Comparison of ENCODE assay signal across 8 cellular contexts in genomic region chr2:222655748-222656543, GRCh38. TPM values are rescaled to one million over a fixed set of nuclear protein-coding genes. Genes with fewer than 3 reads are reported as not detected.
A peak's percentile ranks its signal among the peaks of the same experiment; 100 is the strongest.
DNase-seq lines count a peak whose midpoint lies in the region; ATAC-seq and TF ChIP-seq lines count a peak whose summit lies in the region.

Gene FARSB (minus strand): TSS chr2:222656092. CDS start chr2:222656073, 19 bp downstream.

- intact Hi-C loops in PC-9 (cut with micrococcal nuclease; ENCODE audit: unreplicated experiment): no loop called here

- no peak for TF ChIP-seq CTCF in PC-9 (conservative IDR thresholded peaks at IDR 0.05)

- H2AFZ ChIP-seq in PC-9: peak within 1 kb of the TSS; percentile 96

- H3K27ac ChIP-seq in PC-9: peak within 1 kb of the TSS; percentile 45

- DNase-seq in DMS153 (lab: John Stamatoyannopoulos, UW): peak; percentile 93
- peak; percentile 96 for DNase-seq in Jurkat, Clone E6-1 (ENCODE audit: low read depth, low spot score)
- DNase-seq in PC-9: peak; percentile 97 to 98
- DNase-seq in activated T-cell treated with anti-CD3 and anti-CD28 coated beads, Interleukin-2, amount 50 U/mL, for 1 hour: peak; percentile 90
- peak; percentile 97 for DNase-seq in erythroblast (lab: John Stamatoyannopoulos, UW)
- peak; percentile 81 for DNase-seq in stimulated activated CD8-positive, alpha-beta memory T cell treated with anti-CD3 and anti-CD28 coated beads, Interleukin-7, amount 100 ng/mL, for 1 hour (ENCODE audit: low read depth in 2 of 2)

- H4K20me1 ChIP-seq in PC-9 (ENCODE audit: insufficient read depth): 0 out of 2 replicates have a peak, but pooled peaks cover 18% of the 10 kb centered on the region

- H3K36me3 ChIP-seq in PC-9 (ENCODE audit: low read depth) (peaks cover 13% of the 10 kb centered on the region; the same call in 1 of the 2 replicates), mucosa of stomach (ENCODE audit: control insufficient read depth, insufficient read depth, low read length) (no peaks in the 10 kb centered on the region)

- peak within 1 kb of the TSS; percentile 96 for H3K4me3 ChIP-seq in Jurkat, Clone E6-1 (ENCODE audit: low read length)
- H3K4me3 ChIP-seq in PC-9 (peak within 1 kb of the TSS; percentile 78), mucosa of stomach (ENCODE audit: low read length) (peak within 1 kb of the TSS; percentile 95)

- TF ChIP-seq POLR2A in erythroblast (IDR thresholded peaks at IDR 0.05; ENCODE audit: low read length): peak; percentile 93

- H3K9me3 ChIP-seq in PC-9 (ENCODE audit: insufficient read depth, low read depth): no peaks in the 10 kb centered on the region
- no peaks in the 10 kb centered on the region for H3K9me3 ChIP-seq in mucosa of stomach (ENCODE audit: control insufficient read depth, low read length)

- H3K27me3 ChIP-seq in PC-9 (ENCODE audit: insufficient read depth, low read depth) (no peaks in the 10 kb centered on the region), mucosa of stomach (ENCODE audit: control insufficient read depth, insufficient read depth, low read length) (no peaks in the 10 kb centered on the region)

- H3K4me2 ChIP-seq in PC-9: peak within 1 kb of the TSS; percentile 73

- peaks cover 8% of the 10 kb centered on the region for H3F3A ChIP-seq in PC-9 (ENCODE audit: insufficient read depth, low read depth)

- no peaks in the 10 kb centered on the region for H3K9me2 ChIP-seq in PC-9 (ENCODE audit: insufficient read depth)

- ATAC-seq in GM21619 (IDR thresholded peaks at IDR 0.05; ENCODE audit: unreplicated experiment): peak; percentile 92

- POLR2A ChIA-PET in PC-9 (lab: Charles Lee; ENCODE audit: unreplicated experiment): interaction anchor here (0.6 kb wide), 2 partner anchors 205 to 1277 kb away, joined by 7 to 13 read pairs; partner anchors contain the start of gene ACSL3

- peak within 1 kb of the TSS; percentile 87 for H3K9ac ChIP-seq in mucosa of stomach (ENCODE audit: low read length)

- CTCF ChIA-PET in PC-9 (lab: Charles Lee): interaction anchor here (0.6 kb wide), 1 partner anchor 1492 kb away, joined by 10 read pairs; no protein-coding TSS in a partner anchor

- no TSS peak for BruUV-seq in PC-9 (replicated peaks; lab: Mats Ljungman, UMichigan)

- peaks cover 64% of the 10 kb centered on the region for H3K79me2 ChIP-seq in PC-9 (ENCODE audit: low read depth)

- H3K4me1 ChIP-seq in PC-9 (replicated peaks; ENCODE audit: insufficient read depth): peaks cover 27% of the 10 kb centered on the region
- peaks cover 30% of the 10 kb centered on the region for H3K4me1 ChIP-seq in mucosa of stomach (ENCODE audit: control insufficient read depth, insufficient read depth, low read length)

RNA-seq across cellular contexts. Expression of gene FARSB, which starts in this region (rescaled TPM):
- polyA plus RNA-seq in Jurkat, Clone E6-1 (2012; ENCODE audit: insufficient read depth, insufficient read length): 68.7 TPM
- total RNA-seq in PC-9 (2021): 37.5 and 50.2 TPM in 2 replicates

Comparison
In these comparisons a context has a peak if more than half of its experiments do, and no peak if none do; other contexts are left out.
1. Peak in every context shown above with its lines: DNase-seq, ATAC-seq, H3K4me3 ChIP-seq and H3K27ac ChIP-seq.